In the genomic region with DNA sequence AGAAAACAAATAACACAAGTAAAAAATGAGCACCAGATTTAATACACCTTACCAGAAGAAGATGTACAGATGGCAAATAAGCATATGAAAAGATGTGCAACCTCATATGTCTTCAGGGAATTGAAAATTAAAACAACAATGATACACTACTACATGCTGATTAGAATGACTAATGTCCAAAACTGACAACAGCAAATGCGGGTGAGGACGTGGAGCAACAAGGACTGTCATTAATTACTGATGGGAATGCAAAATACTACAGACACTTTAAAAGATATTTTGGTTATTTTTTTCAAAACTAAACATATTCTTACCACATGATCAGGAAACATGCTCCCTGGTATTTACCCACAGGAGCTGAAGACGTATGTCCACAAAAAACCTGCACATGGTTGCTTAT, we compare ENCODE assay signal across 20 cellular contexts.
"Had no signal": no experiment of that assay in that cellular context is flagged by ENCODE, and none has a peak within 500 bp of the region (broad histone marks: within the 10 kb centered on the region; RNA-seq: fewer than 3 reads in every experiment).

No MANE protein-coding gene starts in this region.

- H3K27me3 Mint-ChIP-seq: activated CD4-positive, alpha-beta memory T cell treated with anti-CD3 and anti-CD28 coated beads for 36 hours; activated CD4-positive, alpha-beta T cell treated with anti-CD3 and anti-CD28 coated beads for 36 hours; activated naive CD8-positive, alpha-beta T cell treated with anti-CD3 and anti-CD28 coated beads for 36 hours; brain; central memory CD8-positive, alpha-beta T cell; stimulated activated naive CD8-positive, alpha-beta T cell treated with anti-CD3 and anti-CD28 coated beads, Interleukin-15, Interleukin-2, amounts not matched to agents 100 ng/mL and 50 ng/mL, for 24 hours; T-cell had no signal

- H3K27ac Mint-ChIP-seq: activated CD4-positive, alpha-beta memory T cell treated with anti-CD3 and anti-CD28 coated beads for 36 hours; activated CD4-positive, alpha-beta T cell treated with anti-CD3 and anti-CD28 coated beads for 36 hours; activated naive CD8-positive, alpha-beta T cell treated with anti-CD3 and anti-CD28 coated beads for 36 hours; stimulated activated naive CD8-positive, alpha-beta T cell treated with anti-CD3 and anti-CD28 coated beads, Interleukin-15, Interleukin-2, amounts not matched to agents 100 ng/mL and 50 ng/mL, for 24 hours had no signal

- H3K9me3 Mint-ChIP-seq: central memory CD8-positive, alpha-beta T cell; neural crest cell; stimulated activated naive CD8-positive, alpha-beta T cell treated with anti-CD3 and anti-CD28 coated beads, Interleukin-15, Interleukin-2, amounts not matched to agents 100 ng/mL and 50 ng/mL, for 24 hours had no signal

- DNase-seq: activated CD4-positive, alpha-beta memory T cell treated with anti-CD3 and anti-CD28 coated beads for 36 hours; activated CD4-positive, alpha-beta T cell treated with anti-CD3 and anti-CD28 coated beads for 36 hours; activated gamma-delta T cell treated with Interleukin-2 at 50 U/mL for 16 hours; activated naive CD8-positive, alpha-beta T cell treated with anti-CD3 and anti-CD28 coated beads for 36 hours; activated T-cell treated with anti-CD3 and anti-CD28 coated beads, Interleukin-2, amount 50 U/mL, for 4 hours; amygdala; cortex of kidney; effector CD8-positive, alpha-beta T cell; hippocampal formation; right cardiac atrium; SK-N-SH; small intestine; T-cell; T1000 had no signal

- H3K4me3 ChIP-seq: prostate gland, vagina had no signal

- ATAC-seq: activated CD4-positive, alpha-beta T cell treated with anti-CD3 and anti-CD28 coated beads for 36 hours; activated T-cell treated with anti-CD3 and anti-CD28 coated beads, Interleukin-2, amount 50 U/mL, for 4 hours; right cardiac atrium; T-cell had no signal

- H3K4me3 Mint-ChIP-seq: activated CD4-positive, alpha-beta memory T cell treated with anti-CD3 and anti-CD28 coated beads for 36 hours; activated CD4-positive, alpha-beta T cell treated with anti-CD3 and anti-CD28 coated beads for 36 hours; activated naive CD8-positive, alpha-beta T cell treated with anti-CD3 and anti-CD28 coated beads for 36 hours; activated T-cell treated with anti-CD3 and anti-CD28 coated beads, Interleukin-2, amount 50 U/mL, for 4 hours; central memory CD8-positive, alpha-beta T cell; neural crest cell; stimulated activated naive CD8-positive, alpha-beta T cell treated with anti-CD3 and anti-CD28 coated beads, Interleukin-15, Interleukin-2, amounts not matched to agents 100 ng/mL and 50 ng/mL, for 24 hours; T-cell had no signal

- H3K4me1 Mint-ChIP-seq: neural crest cell had no signal
